In the genomic region with DNA sequence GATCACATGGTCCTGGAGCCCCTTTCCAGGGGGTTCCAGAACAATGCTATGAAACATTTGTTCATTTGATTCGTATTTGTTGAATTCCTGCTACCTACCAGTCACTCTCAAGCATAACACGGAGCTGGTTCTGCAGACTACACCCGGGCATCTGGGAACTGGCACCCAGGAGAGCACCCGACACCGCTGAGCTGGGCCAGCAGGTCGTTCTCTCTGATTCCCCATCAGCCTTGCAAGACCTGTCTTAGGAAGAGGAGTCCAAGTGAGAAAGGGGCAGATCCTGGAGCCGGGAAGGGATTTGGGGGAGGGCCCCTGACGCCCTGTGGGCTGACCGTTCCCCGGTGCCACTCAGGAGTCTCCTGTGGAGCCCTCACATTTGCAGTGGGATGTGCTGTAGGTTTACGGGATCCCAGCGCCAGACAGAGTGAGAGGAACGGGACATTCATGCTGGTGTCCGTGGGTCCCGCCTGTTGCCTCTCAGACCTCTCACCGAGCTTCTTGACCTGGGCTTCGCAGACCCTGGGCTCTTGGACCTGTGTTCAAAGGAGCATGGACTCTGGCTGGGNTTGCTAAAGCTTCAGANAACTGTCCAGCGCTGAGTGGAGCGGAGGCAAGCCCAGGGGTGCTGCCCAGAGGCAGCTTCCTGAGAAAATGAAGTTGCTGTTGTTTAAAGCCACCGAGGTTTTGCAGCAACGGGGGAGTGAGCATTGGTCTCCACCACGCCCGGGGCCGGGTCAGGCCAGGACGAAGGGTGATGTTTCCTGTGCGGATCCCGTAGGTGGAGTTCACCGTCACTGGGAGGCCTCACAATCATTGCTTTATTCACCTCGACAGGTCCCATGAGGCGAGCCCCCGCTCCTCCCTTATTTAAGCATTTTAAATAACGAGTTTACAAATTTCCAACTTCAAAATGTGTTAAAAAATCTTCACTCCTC, we compare ENCODE assay signal across 1 cellular context.
A peak's percentile ranks its signal among the peaks of the same experiment; 100 is the strongest.
TF ChIP-seq lines count a peak whose summit lies in the region.

No MANE protein-coding gene starts in this region.

TF ChIP-seq in K562, 482 proteins besides CTCF, POLR2A, EP300 and RAD21 (continues in another document):
- TF ChIP-seq, protein P1, sequence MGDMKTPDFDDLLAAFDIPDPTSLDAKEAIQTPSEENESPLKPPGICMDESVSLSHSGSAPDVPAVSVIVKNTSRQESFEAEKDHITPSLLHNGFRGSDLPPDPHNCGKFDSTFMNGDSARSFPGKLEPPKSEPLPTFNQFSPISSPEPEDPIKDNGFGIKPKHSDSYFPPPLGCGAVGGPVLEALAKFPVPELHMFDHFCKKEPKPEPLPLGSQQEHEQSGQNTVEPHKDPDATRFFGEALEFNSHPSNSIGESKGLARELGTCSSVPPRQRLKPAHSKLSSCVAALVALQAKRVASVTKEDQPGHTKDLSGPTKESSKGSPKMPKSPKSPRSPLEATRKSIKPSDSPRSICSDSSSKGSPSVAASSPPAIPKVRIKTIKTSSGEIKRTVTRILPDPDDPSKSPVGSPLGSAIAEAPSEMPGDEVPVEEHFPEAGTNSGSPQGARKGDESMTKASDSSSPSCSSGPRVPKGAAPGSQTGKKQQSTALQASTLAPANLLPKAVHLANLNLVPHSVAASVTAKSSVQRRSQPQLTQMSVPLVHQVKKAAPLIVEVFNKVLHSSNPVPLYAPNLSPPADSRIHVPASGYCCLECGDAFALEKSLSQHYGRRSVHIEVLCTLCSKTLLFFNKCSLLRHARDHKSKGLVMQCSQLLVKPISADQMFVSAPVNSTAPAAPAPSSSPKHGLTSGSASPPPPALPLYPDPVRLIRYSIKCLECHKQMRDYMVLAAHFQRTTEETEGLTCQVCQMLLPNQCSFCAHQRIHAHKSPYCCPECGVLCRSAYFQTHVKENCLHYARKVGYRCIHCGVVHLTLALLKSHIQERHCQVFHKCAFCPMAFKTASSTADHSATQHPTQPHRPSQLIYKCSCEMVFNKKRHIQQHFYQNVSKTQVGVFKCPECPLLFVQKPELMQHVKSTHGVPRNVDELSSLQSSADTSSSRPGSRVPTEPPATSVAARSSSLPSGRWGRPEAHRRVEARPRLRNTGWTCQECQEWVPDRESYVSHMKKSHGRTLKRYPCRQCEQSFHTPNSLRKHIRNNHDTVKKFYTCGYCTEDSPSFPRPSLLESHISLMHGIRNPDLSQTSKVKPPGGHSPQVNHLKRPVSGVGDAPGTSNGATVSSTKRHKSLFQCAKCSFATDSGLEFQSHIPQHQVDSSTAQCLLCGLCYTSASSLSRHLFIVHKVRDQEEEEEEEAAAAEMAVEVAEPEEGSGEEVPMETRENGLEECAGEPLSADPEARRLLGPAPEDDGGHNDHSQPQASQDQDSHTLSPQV (IDR thresholded peaks at IDR 0.05), result peak; percentile 67
- TF ChIP-seq TCF7L2 (IDR thresholded peaks at IDR 0.05; ENCODE audit: low read depth, low read length) (no peak), LARP7 (IDR thresholded peaks at IDR 0.05) (no peak), DMBX1 (CRISPR knock-in tag; IDR thresholded peaks at IDR 0.05; ENCODE audit: borderline replicate concordance) (peak; percentile 32; the same call in 1 of the 2 replicates), TCF7 (IDR thresholded peaks at IDR 0.05; ENCODE audit: borderline replicate concordance) (no peak), FOSL1 (tag; conservative IDR thresholded peaks at IDR 0.05) (peak; percentile 48; the same call in 1 of the 2 replicates), XRCC3 (IDR thresholded peaks at IDR 0.05) (no peak), BACH1 (tag; IDR thresholded peaks at IDR 0.05) (no peak), SMAD4 (CRISPR knock-in tag; conservative IDR thresholded peaks at IDR 0.05) (0 out of 2 replicates have a peak, but pooled peaks have one; percentile 36), ZFPM2 (CRISPR knock-in tag; IDR thresholded peaks at IDR 0.05) (no peak), CXXC5 (CRISPR knock-in tag; IDR thresholded peaks at IDR 0.05) (peak; percentile 21; the same call in 1 of the 2 replicates), ZNF561 (CRISPR knock-in tag; conservative IDR thresholded peaks at IDR 0.05) (no peak), ARNT (IDR thresholded peaks at IDR 0.05) (no peak), ATF2 (CRISPR knock-in tag; IDR thresholded peaks at IDR 0.05) (no peak), ZNF263 (CRISPR knock-in tag; IDR thresholded peaks at IDR 0.05; ENCODE audit: borderline replicate concordance) (no peak), NR4A1 (CRISPR knock-in tag; IDR thresholded peaks at IDR 0.05) (no peak), NR4A1 (tag; IDR thresholded peaks at IDR 0.05) (peak; percentile 43; the same call in 1 of the 2 replicates), GATAD2B (IDR thresholded peaks at IDR 0.05; ENCODE audit: borderline replicate concordance) (no peak), CHD2 (IDR thresholded peaks at IDR 0.05; ENCODE audit: low read depth, low read length) (no peak), THRA (IDR thresholded peaks at IDR 0.05) (peak; percentile 62; the same call in 1 of the 2 replicates), NR2C1 (IDR thresholded peaks at IDR 0.05) (no peak), NR2C1 (tag; IDR thresholded peaks at IDR 0.05) (0 out of 2 replicates have a peak, but pooled peaks have one; percentile 9), NR2C2 (CRISPR knock-in tag; IDR thresholded peaks at IDR 0.05) (no peak), NR2C2 (tag; IDR thresholded peaks at IDR 0.05) (no peak), GTF2B (IDR thresholded peaks at IDR 0.05; ENCODE audit: extremely low read depth, insufficient read length) (no peak), THRAP3 (IDR thresholded peaks at IDR 0.05; ENCODE audit: borderline replicate concordance) (no peak), HDAC6 (IDR thresholded peaks at IDR 0.05; ENCODE audit: low read depth, low read length) (no peak), STAT5A (IDR thresholded peaks at IDR 0.05; ENCODE audit: borderline replicate concordance, low read length) (no peak)
- TF ChIP-seq, protein P2, sequence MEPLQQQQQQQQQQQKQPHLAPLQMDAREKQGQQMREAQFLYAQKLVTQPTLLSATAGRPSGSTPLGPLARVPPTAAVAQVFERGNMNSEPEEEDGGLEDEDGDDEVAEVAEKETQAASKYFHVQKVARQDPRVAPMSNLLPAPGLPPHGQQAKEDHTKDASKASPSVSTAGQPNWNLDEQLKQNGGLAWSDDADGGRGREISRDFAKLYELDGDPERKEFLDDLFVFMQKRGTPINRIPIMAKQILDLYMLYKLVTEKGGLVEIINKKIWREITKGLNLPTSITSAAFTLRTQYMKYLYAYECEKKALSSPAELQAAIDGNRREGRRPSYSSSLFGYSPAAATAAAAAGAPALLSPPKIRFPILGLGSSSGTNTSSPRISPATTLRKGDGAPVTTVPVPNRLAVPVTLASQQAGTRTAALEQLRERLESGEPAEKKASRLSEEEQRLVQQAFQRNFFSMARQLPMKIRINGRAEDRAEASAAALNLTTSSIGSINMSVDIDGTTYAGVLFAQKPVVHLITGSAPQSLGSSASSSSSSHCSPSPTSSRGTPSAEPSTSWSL (CRISPR knock-in tag; IDR thresholded peaks at IDR 0.05; ENCODE audit: borderline replicate concordance), result no peak
- TF ChIP-seq, protein P3, sequence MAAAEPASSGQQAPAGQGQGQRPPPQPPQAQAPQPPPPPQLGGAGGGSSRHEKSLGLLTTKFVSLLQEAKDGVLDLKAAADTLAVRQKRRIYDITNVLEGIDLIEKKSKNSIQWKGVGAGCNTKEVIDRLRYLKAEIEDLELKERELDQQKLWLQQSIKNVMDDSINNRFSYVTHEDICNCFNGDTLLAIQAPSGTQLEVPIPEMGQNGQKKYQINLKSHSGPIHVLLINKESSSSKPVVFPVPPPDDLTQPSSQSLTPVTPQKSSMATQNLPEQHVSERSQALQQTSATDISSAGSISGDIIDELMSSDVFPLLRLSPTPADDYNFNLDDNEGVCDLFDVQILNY (CRISPR knock-in tag; IDR thresholded peaks at IDR 0.05), result no peak
- TF ChIP-seq, protein P4, sequence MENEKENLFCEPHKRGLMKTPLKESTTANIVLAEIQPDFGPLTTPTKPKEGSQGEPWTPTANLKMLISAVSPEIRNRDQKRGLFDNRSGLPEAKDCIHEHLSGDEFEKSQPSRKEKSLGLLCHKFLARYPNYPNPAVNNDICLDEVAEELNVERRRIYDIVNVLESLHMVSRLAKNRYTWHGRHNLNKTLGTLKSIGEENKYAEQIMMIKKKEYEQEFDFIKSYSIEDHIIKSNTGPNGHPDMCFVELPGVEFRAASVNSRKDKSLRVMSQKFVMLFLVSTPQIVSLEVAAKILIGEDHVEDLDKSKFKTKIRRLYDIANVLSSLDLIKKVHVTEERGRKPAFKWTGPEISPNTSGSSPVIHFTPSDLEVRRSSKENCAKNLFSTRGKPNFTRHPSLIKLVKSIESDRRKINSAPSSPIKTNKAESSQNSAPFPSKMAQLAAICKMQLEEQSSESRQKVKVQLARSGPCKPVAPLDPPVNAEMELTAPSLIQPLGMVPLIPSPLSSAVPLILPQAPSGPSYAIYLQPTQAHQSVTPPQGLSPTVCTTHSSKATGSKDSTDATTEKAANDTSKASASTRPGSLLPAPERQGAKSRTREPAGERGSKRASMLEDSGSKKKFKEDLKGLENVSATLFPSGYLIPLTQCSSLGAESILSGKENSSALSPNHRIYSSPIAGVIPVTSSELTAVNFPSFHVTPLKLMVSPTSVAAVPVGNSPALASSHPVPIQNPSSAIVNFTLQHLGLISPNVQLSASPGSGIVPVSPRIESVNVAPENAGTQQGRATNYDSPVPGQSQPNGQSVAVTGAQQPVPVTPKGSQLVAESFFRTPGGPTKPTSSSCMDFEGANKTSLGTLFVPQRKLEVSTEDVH (IDR thresholded peaks at IDR 0.05; ENCODE audit: low read depth, partially characterized antibody), result no peak
- TF ChIP-seq, protein P5, sequence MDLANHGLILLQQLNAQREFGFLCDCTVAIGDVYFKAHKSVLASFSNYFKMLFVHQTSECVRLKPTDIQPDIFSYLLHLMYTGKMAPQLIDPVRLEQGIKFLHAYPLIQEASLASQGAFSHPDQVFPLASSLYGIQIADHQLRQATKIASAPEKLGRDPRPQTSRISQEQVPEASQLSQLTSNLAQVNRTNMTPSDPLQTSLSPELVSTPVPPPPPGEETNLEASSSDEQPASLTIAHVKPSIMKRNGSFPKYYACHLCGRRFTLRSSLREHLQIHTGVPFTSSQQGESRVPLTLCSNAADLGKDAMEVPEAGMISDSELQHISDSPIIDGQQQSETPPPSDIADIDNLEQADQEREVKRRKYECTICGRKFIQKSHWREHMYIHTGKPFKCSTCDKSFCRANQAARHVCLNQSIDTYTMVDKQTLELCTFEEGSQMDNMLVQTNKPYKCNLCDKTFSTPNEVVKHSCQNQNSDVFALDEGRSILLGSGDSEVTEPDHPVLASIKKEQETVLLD (IDR thresholded peaks at IDR 0.05), result no peak
